ENCODE assay signal across 10 cellular contexts in the genomic region with DNA sequence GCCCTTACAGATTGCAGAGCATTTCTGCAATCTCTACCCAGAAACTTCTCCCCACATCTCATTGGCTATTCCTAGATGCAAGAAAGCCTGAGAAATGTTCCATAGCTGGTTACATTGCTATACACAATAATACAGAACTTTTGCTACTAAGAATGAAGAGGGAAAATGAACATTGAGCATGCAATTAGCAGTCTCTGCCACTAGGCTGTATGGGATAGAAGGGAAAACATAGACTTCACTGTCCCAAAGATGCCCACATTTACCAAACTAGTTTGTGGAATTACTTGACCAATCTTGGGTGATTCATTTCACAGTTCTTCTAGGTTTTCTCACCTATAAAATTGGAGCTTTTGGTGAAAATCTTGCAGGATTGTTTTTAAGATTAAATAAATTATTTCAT.
DNase-seq lines count a peak whose midpoint lies in the region; ATAC-seq and TF ChIP-seq lines count a peak whose summit lies in the region.
"Had no signal": no experiment of that assay in that cellular context is flagged by ENCODE, and none has a peak within 500 bp of the region (broad histone marks: within the 10 kb centered on the region; RNA-seq: fewer than 3 reads in every experiment).

No MANE protein-coding gene starts in this region.

- POLR2A ChIA-PET in AG04449 (lab: Yijun Ruan, JAX) = no interaction called here

- TF ChIP-seq CTCF in AG04449 (IDR thresholded peaks at IDR 0.05; ENCODE audit: insufficient read depth, low read length, missing control alignments) = peak; percentile 39
- peak; percentile 69 for TF ChIP-seq CTCF in fibroblast of mammary gland (conservative IDR thresholded peaks at IDR 0.05; ENCODE audit: control insufficient read depth, insufficient read depth, low read depth, low read length)
- no peak for TF ChIP-seq CTCF in mesothelial cell of epicardium (IDR thresholded peaks at IDR 0.05; ENCODE audit: unreplicated experiment)

- CTCF ChIA-PET in AG04449 (lab: Yijun Ruan, JAX) = interaction anchor here (0.7 to 2.8 kb wide), 15 partner anchors 9 to 334 kb away, joined by 3 to 13 read pairs (median 4); no protein-coding TSS in a partner anchor

- H3K27me3 Mint-ChIP-seq in mesothelial cell of epicardium (ENCODE audit: low read depth) = peaks cover 10% of the 10 kb centered on the region
- H3K27me3 Mint-ChIP-seq: activated CD8-positive, alpha-beta T cell treated with anti-CD3 and anti-CD28 coated beads for 36 hours had no signal

- peak; percentile 27 for ATAC-seq in GM19043 (IDR thresholded peaks at IDR 0.05; ENCODE audit: low read depth, unreplicated experiment)
- no peak for ATAC-seq in GM18870 (IDR thresholded peaks at IDR 0.05; ENCODE audit: unreplicated experiment)
- ATAC-seq: activated CD8-positive, alpha-beta T cell treated with anti-CD3 and anti-CD28 coated beads for 36 hours had no signal

- no peak overlapping the region for H3K27ac Mint-ChIP-seq in mesothelial cell of epicardium
- H3K27ac Mint-ChIP-seq: activated CD8-positive, alpha-beta T cell treated with anti-CD3 and anti-CD28 coated beads for 36 hours had no signal

- H3K4me1 Mint-ChIP-seq in mesothelial cell of epicardium = no peaks in the 10 kb centered on the region

- H3K4me3 Mint-ChIP-seq in mesothelial cell of epicardium = no peak overlapping the region
- H3K4me3 Mint-ChIP-seq: activated CD8-positive, alpha-beta T cell treated with anti-CD3 and anti-CD28 coated beads for 36 hours had no signal

- no peak for DNase-seq in AG04449 (ENCODE audit: low read depth, low spot score)
- peak; percentile 61 for DNase-seq in NCI-H1694 treated with DMSO at 0.1 percent for 48 hours (lab: John Stamatoyannopoulos, UW)
- DNase-seq in fibroblast of mammary gland (ENCODE audit: low read depth) = peak; percentile 42
- no peak for DNase-seq in mesothelial cell of epicardium (ENCODE audit: low spot score in 2 of 2, unreplicated experiment in 2 of 2)
- DNase-seq in NCI-H146 (lab: John Stamatoyannopoulos, UW) = no peak
- DNase-seq in NCI-H226 = no peak
- DNase-seq: activated CD8-positive, alpha-beta T cell treated with anti-CD3 and anti-CD28 coated beads for 36 hours; Calu3 had no signal

- H3K9me3 Mint-ChIP-seq in mesothelial cell of epicardium = peaks cover 14% of the 10 kb centered on the region
- H3K9me3 Mint-ChIP-seq: activated CD8-positive, alpha-beta T cell treated with anti-CD3 and anti-CD28 coated beads for 36 hours had no signal

- H3K4me3 ChIP-seq in AG04449 (ENCODE audit: low read depth, low read length) (no peak overlapping the region), fibroblast of mammary gland (ENCODE audit: control insufficient read depth, low read depth, low read length) (no peak overlapping the region)

- H3K36me3 Mint-ChIP-seq in mesothelial cell of epicardium = no peaks in the 10 kb centered on the region

Comparison
In these comparisons a context has a peak if more than half of its experiments do, and no peak if none do; other contexts are left out.
1. DNase-seq: peak in NCI-H1694 treated with DMSO at 0.1 percent for 48 hours (single experiment) and fibroblast of mammary gland (single experiment); none in AG04449 (single experiment), mesothelial cell of epicardium (0 of 2), NCI-H146 (single experiment) and NCI-H226 (single experiment).